Comparison of ENCODE assay signal across 24 cellular contexts in the genomic region with DNA sequence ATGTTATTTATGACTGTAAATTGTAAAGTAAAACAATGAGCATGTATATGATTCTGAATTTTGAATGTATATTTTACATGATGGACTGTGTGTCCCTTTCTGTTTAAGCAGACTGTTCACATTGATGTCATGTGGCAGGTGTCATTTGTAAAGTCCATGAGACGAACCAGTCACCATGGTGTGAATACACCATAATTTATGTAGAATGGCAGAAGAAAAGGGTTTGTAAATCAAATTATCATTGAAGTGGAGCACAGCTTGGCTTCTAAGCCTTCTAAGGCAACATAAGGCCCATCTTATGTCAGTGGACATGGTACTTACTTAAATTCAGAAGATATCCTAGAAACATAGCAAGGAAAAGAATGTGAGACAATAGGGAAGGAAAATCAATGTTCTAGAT. TPM values are rescaled to one million over a fixed set of nuclear protein-coding genes. Genes with fewer than 3 reads are reported as not detected.
"Had no signal": no experiment of that assay in that cellular context is flagged by ENCODE, and none has a peak within 500 bp of the region (broad histone marks: within the 10 kb centered on the region; RNA-seq: fewer than 3 reads in every experiment).

No MANE protein-coding gene starts in this region.

- DNase-seq: effector memory CD8-positive, alpha-beta T cell; esophagus squamous epithelium; foreskin fibroblast; head of caudate nucleus; kidney glomerular epithelial cell; mammary epithelial cell; mucosa of descending colon; naive thymus-derived CD8-positive, alpha-beta T cell; psoas muscle; retina; right lobe of liver; spleen; stimulated activated CD4-positive, alpha-beta T cell treated with anti-CD3 and anti-CD28 coated beads, Interleukin-15, amount 100 ng/mL, for 24 hours; stimulated activated CD4-positive, alpha-beta T cell treated with anti-CD3 and anti-CD28 coated beads, Interleukin-1b, Interleukin-23, amount 100 ng/mL, for 48 hours; stimulated activated CD4-positive, alpha-beta T cell treated with anti-CD3 and anti-CD28 coated beads, Interleukin-4, amount 100 ng/mL, for 4 hours; stimulated activated naive B cell treated with anti-CD40 and anti-IgM and Interleukin-4, amounts not matched to agents 10 μg/mL and 1 μg/mL and 100 μg/mL, for 72 hours; stomach; substantia nigra; transverse colon had no signal

- FAIRE-seq: islet of Langerhans had no signal

- H3K4me3 ChIP-seq: esophagus squamous epithelium, hepatocyte, mucosa of descending colon, psoas muscle, right lobe of liver, spleen, stomach, thoracic aorta, transverse colon had no signal

- H3K79me2 ChIP-seq: hepatocyte had no signal

- H3K4me2 ChIP-seq: hepatocyte had no signal

- ATAC-seq: effector memory CD8-positive, alpha-beta T cell; mucosa of descending colon; naive thymus-derived CD8-positive, alpha-beta T cell; psoas muscle; right lobe of liver; stimulated activated naive B cell treated with anti-CD40 and anti-IgM and Interleukin-4, amounts not matched to agents 10 μg/mL and 1 μg/mL and 100 μg/mL, for 72 hours had no signal

- H3K9me3 ChIP-seq: esophagus squamous epithelium, mucosa of descending colon, psoas muscle, right lobe of liver, spleen, stomach, thoracic aorta, transverse colon had no signal

- H3K27ac ChIP-seq: esophagus squamous epithelium, hepatocyte, psoas muscle, right lobe of liver, spleen, stomach, thoracic aorta, transverse colon had no signal

- H3K36me3 ChIP-seq: esophagus squamous epithelium, right lobe of liver, spleen, stomach, thoracic aorta, transverse colon had no signal

- H2AFZ ChIP-seq: hepatocyte had no signal

RNA-seq across cellular contexts. Expression of a gene that starts 4.5 kb away (rescaled TPM):
- total RNA-seq: naive thymus-derived CD8-positive, alpha-beta T cell had no signal
- polyA plus RNA-seq: naive thymus-derived CD8-positive, alpha-beta T cell had no signal

RNA-seq across cellular contexts. Expression of a gene that starts 53.3 kb away (rescaled TPM):
- total RNA-seq: epithelial cell of proximal tubule; esophagus squamous epithelium; mammary epithelial cell; naive thymus-derived CD8-positive, alpha-beta T cell; osteoblast; psoas muscle; thoracic aorta had no signal
- polyA plus RNA-seq: mammary epithelial cell; naive thymus-derived CD8-positive, alpha-beta T cell had no signal
